In genomic region chr4:172950990-172951389, GRCh38 we compare ENCODE assay signal across 15 cellular contexts.
DNase-seq lines count a peak whose midpoint lies in the region; ATAC-seq and TF ChIP-seq lines count a peak whose summit lies in the region.
"Had no signal": no experiment of that assay in that cellular context is flagged by ENCODE, and none has a peak within 500 bp of the region (broad histone marks: within the 10 kb centered on the region; RNA-seq: fewer than 3 reads in every experiment).

No MANE protein-coding gene starts in this region.

- no peaks in the 10 kb centered on the region for H3K9me3 Mint-ChIP-seq in T-cell
- H3K9me3 Mint-ChIP-seq: CD8-positive, alpha-beta T cell had no signal

- intact Hi-C loops in left ventricle myocardium superior (cut with micrococcal nuclease) = no loop called here
- intact Hi-C loops in left cardiac atrium (cut with DNase I) = no loop called here

- CTCF ChIA-PET in HEK293T (lab: Yijun Ruan, JAX) (interaction anchor here (1.4 to 1.5 kb wide), 2 partner anchors 58 to 543 kb away, joined by 4 to 5 read pairs; no protein-coding TSS in a partner anchor), T-cell (lab: Charles Lee) (no interaction called here)

- DNase-seq in NCI-H146 (lab: John Stamatoyannopoulos, UW) (peak; percentile 27), NCI-H146 treated with DMSO at 0.1 percent for 48 hours (lab: John Stamatoyannopoulos, UW; ENCODE audit: unreplicated experiment) (no peak), left ventricle myocardium superior (no peak), left cardiac atrium (no peak), myocyte (ENCODE audit: low read depth) (peak; percentile 30), HEK293T (ENCODE audit: extremely low spot score) (no peak), T-cell (no peak)
- DNase-seq: CD8-positive, alpha-beta T cell; COR-L47; DMS153; DMS79 treated with DMSO at 0.1 percent for 48 hours; EL; HCEC 1CT had no signal

- H3K4me1 Mint-ChIP-seq in T-cell = no peaks in the 10 kb centered on the region

- no peaks in the 10 kb centered on the region for H3K36me3 Mint-ChIP-seq in T-cell
- H3K36me3 Mint-ChIP-seq: CD14-positive monocyte; CD8-positive, alpha-beta T cell had no signal

- no peak overlapping the region for H3K27ac Mint-ChIP-seq in T-cell
- H3K27ac Mint-ChIP-seq: CD14-positive monocyte; CD8-positive, alpha-beta T cell had no signal

- H3K4me3 Mint-ChIP-seq in T-cell = no peak overlapping the region
- H3K4me3 Mint-ChIP-seq: CD14-positive monocyte; CD8-positive, alpha-beta T cell had no signal

- ATAC-seq in left ventricle myocardium superior (peak; percentile 58), left cardiac atrium (no peak), GM18873 (IDR thresholded peaks at IDR 0.05; ENCODE audit: low FRiP score, unreplicated experiment) (no peak), T-cell (replicated peaks in 1 of 4) (no peak)
- ATAC-seq: CD8-positive, alpha-beta T cell had no signal

- H3K27me3 Mint-ChIP-seq in T-cell = peaks cover 1 to 5% of the 10 kb centered on the region in 2 donors

- POLR2A ChIA-PET in HEK293T (lab: Yijun Ruan, JAX) = interaction anchor here (1.4 kb wide), 1 partner anchor 383 kb away, joined by 4 read pairs; the partner anchor contains the start of gene HMGB2
- POLR2A ChIA-PET in T-cell (lab: Charles Lee) = no interaction called here

TF ChIP-seq in HEK293T, 16 proteins besides CTCF, POLR2A, EP300 and RAD21:
- TF ChIP-seq FOXK2 (IDR thresholded peaks at IDR 0.05) = no peak
- no peak for TF ChIP-seq ELF4 (IDR thresholded peaks at IDR 0.05)
- no peak for TF ChIP-seq ARNT (IDR thresholded peaks at IDR 0.05)
- no peak for TF ChIP-seq HDGF (IDR thresholded peaks at IDR 0.05; ENCODE audit: borderline replicate concordance)
- no peak for TF ChIP-seq CTBP1 (IDR thresholded peaks at IDR 0.05; ENCODE audit: borderline replicate concordance)
- no peak for TF ChIP-seq PKNOX1 (IDR thresholded peaks at IDR 0.05)
- TF ChIP-seq SUZ12 (IDR thresholded peaks at IDR 0.05) = no peak
- no peak for TF ChIP-seq TARDBP (IDR thresholded peaks at IDR 0.05)
- TF ChIP-seq SP1 (IDR thresholded peaks at IDR 0.05) = no peak
- TF ChIP-seq FOXA1 (IDR thresholded peaks at IDR 0.05) = no peak
- TF ChIP-seq L3MBTL2 (conservative IDR thresholded peaks at IDR 0.05) = no peak
- no peak for TF ChIP-seq ZNF384 (IDR thresholded peaks at IDR 0.05)
- TF ChIP-seq NFRKB (IDR thresholded peaks at IDR 0.05) = no peak
- TF ChIP-seq FOXM1 (IDR thresholded peaks at IDR 0.05; ENCODE audit: borderline replicate concordance) = no peak
- TF ChIP-seq LEF1 (IDR thresholded peaks at IDR 0.05; ENCODE audit: borderline replicate concordance) = no peak
- no peak for TF ChIP-seq BHLHE40 (IDR thresholded peaks at IDR 0.05; ENCODE audit: borderline replicate concordance)
TF ChIP-seq in HEK293T: peak in this region for 0.

Comparison
In these comparisons a context has a peak if more than half of its experiments do, and no peak if none do; other contexts are left out.
1. DNase-seq: peak in NCI-H146 (single experiment) and myocyte (single experiment); none in NCI-H146 treated with DMSO at 0.1 percent for 48 hours (single experiment), left ventricle myocardium superior (single experiment), left cardiac atrium (single experiment), HEK293T (single experiment) and T-cell (0 of 34).